32 cellular contexts compared by ENCODE assay signal in genomic region chr6:89120371-89120770, GRCh38. TPM values are rescaled to one million over a fixed set of nuclear protein-coding genes. Genes with fewer than 3 reads are reported as not detected.
DNase-seq lines count a peak whose midpoint lies in the region; ATAC-seq, FAIRE-seq and TF ChIP-seq lines count a peak whose summit lies in the region.
"Had no signal": no experiment of that assay in that cellular context is flagged by ENCODE, and none has a peak within 500 bp of the region (broad histone marks: within the 10 kb centered on the region; RNA-seq: fewer than 3 reads in every experiment).

No MANE protein-coding gene starts in this region.

- CTCF ChIA-PET in SK-N-SH (lab: Yijun Ruan, JAX): interaction anchor here (1.4 to 4.8 kb wide), 3 partner anchors 122 to 251 kb away, joined by 5 to 50 read pairs (median 24); no protein-coding TSS in a partner anchor
- CTCF ChIA-PET in endothelial cell of umbilical vein (lab: Charles Lee): interaction anchor here (1.2 to 5.0 kb wide), 3 partner anchors 9 to 136 kb away, joined by 3 to 49 read pairs (median 4); no protein-coding TSS in a partner anchor

- no peak for TF ChIP-seq POLR2A in endothelial cell of umbilical vein (IDR thresholded peaks at IDR 0.05; ENCODE audit: low read depth, low read length)

- no peak overlapping the region for H3K9ac ChIP-seq in SK-N-SH
- no peak overlapping the region for H3K9ac ChIP-seq in endothelial cell of umbilical vein (replicated peaks; ENCODE audit: extremely low read depth, insufficient read depth, low read length)

- TF ChIP-seq CTCF in SK-N-SH (IDR thresholded peaks at IDR 0.05): no peak
- TF ChIP-seq CTCF in endothelial cell of umbilical vein (IDR thresholded peaks at IDR 0.05; ENCODE audit: extremely low read depth in 1 of 2, insufficient read depth in 1 of 2, low read depth in 1 of 2, low read length in 2 of 2): no peak
- no peak for TF ChIP-seq CTCF in CD14-positive monocyte (IDR thresholded peaks at IDR 0.05)

- H3K4me1 ChIP-seq in SK-N-SH (ENCODE audit: control insufficient read depth in 1 of 2, insufficient read depth in 2 of 2, low read depth in 1 of 2, low read length in 1 of 2): peaks cover 0 to 5% of the 10 kb centered on the region in 2 experiments; a peak in 1 of 4 replicates
- peaks cover 9% of the 10 kb centered on the region for H3K4me1 ChIP-seq in endothelial cell of umbilical vein (ENCODE audit: control insufficient read depth, extremely low read depth, insufficient read depth, low read length)
- H3K4me1 ChIP-seq: BE2C had no signal

- WGBS in SK-N-SH (ENCODE audit: low lambda C conversion rate): 71% methylated on average over 4 of the region's 4 CpGs

- H2AFZ ChIP-seq in SK-N-SH (ENCODE audit: low read depth) (no peak overlapping the region), endothelial cell of umbilical vein (ENCODE audit: low read depth, low read length) (no peak overlapping the region)

- H3K27me3 Mint-ChIP-seq in activated naive CD8-positive, alpha-beta T cell treated with anti-CD3 and anti-CD28 coated beads for 36 hours: peaks cover 15% of the 10 kb centered on the region
- H3K27me3 Mint-ChIP-seq in CD14-positive monocyte (ENCODE audit: low read depth in 3 of 3): peaks cover 8 to 19% (median 9%) of the 10 kb centered on the region in 3 donors

- no peak overlapping the region for H3K27ac Mint-ChIP-seq in activated naive CD8-positive, alpha-beta T cell treated with anti-CD3 and anti-CD28 coated beads for 36 hours
- no peak overlapping the region for H3K27ac Mint-ChIP-seq in CD14-positive monocyte
- H3K27ac Mint-ChIP-seq: activated CD4-positive, alpha-beta memory T cell treated with anti-CD3 and anti-CD28 coated beads, Interleukin-2, amount 10 ng/mL, durations not matched to agents 7 days and 5 days; T-helper 2 cell treated with Interferon-gamma antibody and Interleukin-4, amounts not matched to agents 5 μg/mL and 100 μg/mL, for 36 hours; WTC11 had no signal

- H3K9me3 Mint-ChIP-seq in activated naive CD8-positive, alpha-beta T cell treated with anti-CD3 and anti-CD28 coated beads for 36 hours: peaks cover 5% of the 10 kb centered on the region
- peaks cover 0 to 7% (median 3%) of the 10 kb centered on the region in 7 donors for H3K9me3 Mint-ChIP-seq in CD14-positive monocyte
- H3K9me3 Mint-ChIP-seq: activated CD4-positive, alpha-beta memory T cell treated with anti-CD3 and anti-CD28 coated beads, Interleukin-2, amount 10 ng/mL, durations not matched to agents 7 days and 5 days; T-helper 2 cell treated with Interferon-gamma antibody and Interleukin-4, amounts not matched to agents 5 μg/mL and 100 μg/mL, for 36 hours; WTC11 had no signal

- H3K27me3 ChIP-seq in SK-N-SH (ENCODE audit: insufficient read depth): no peaks in the 10 kb centered on the region
- peaks cover 10 to 26% of the 10 kb centered on the region in 2 experiments for H3K27me3 ChIP-seq in endothelial cell of umbilical vein (ENCODE audit: control insufficient read depth in 2 of 2, insufficient read depth in 2 of 2, low read length in 2 of 2)
- H3K27me3 ChIP-seq: BE2C, dorsolateral prefrontal cortex, Peyer's patch, stomach, upper lobe of left lung had no signal

- H3K9me3 ChIP-seq in SK-N-SH (no peaks in the 10 kb centered on the region), endothelial cell of umbilical vein (replicated peaks; ENCODE audit: control insufficient read depth, insufficient read depth, low read length) (no peaks in the 10 kb centered on the region)
- H3K9me3 ChIP-seq: BE2C, neutrophil, Peyer's patch, spleen, stomach, upper lobe of left lung had no signal

- intact Hi-C loops in endothelial cell of umbilical vein (cut with micrococcal nuclease): no loop called here
- intact Hi-C loops in CD14-positive monocyte (cut with micrococcal nuclease): no loop called here

- POLR2A ChIA-PET in SK-N-SH (lab: Yijun Ruan, JAX) (no interaction called here), endothelial cell of umbilical vein (lab: Charles Lee) (no interaction called here)

- H3K9me2 ChIP-seq in SK-N-SH: no peaks in the 10 kb centered on the region

- H3K4me2 ChIP-seq in SK-N-SH (no peak overlapping the region), endothelial cell of umbilical vein (ENCODE audit: insufficient read depth, low read length) (no peak overlapping the region)

- H3K27ac ChIP-seq in SK-N-SH (ENCODE audit: low read depth in 2 of 2, low read length in 1 of 2): no peak overlapping the region
- no peak overlapping the region for H3K27ac ChIP-seq in endothelial cell of umbilical vein (ENCODE audit: insufficient read depth, low read depth, low read length)
- H3K27ac ChIP-seq: dorsolateral prefrontal cortex, epithelial cell of prostate, neutrophil, Peyer's patch, SK-N-MC, spleen, stomach, upper lobe of left lung had no signal

- H3K4me1 Mint-ChIP-seq in activated naive CD8-positive, alpha-beta T cell treated with anti-CD3 and anti-CD28 coated beads for 36 hours: peaks cover 6% of the 10 kb centered on the region
- H3K4me1 Mint-ChIP-seq in CD14-positive monocyte: peaks cover 8% of the 10 kb centered on the region

- no peak overlapping the region for H3K4me3 Mint-ChIP-seq in activated naive CD8-positive, alpha-beta T cell treated with anti-CD3 and anti-CD28 coated beads for 36 hours
- no peak overlapping the region for H3K4me3 Mint-ChIP-seq in CD14-positive monocyte
- H3K4me3 Mint-ChIP-seq: activated CD4-positive, alpha-beta memory T cell treated with anti-CD3 and anti-CD28 coated beads, Interleukin-2, amount 10 ng/mL, durations not matched to agents 7 days and 5 days; T-helper 2 cell treated with Interferon-gamma antibody and Interleukin-4, amounts not matched to agents 5 μg/mL and 100 μg/mL, for 36 hours; WTC11 had no signal

- no peak for DNase-seq in SK-N-SH
- DNase-seq in endothelial cell of umbilical vein (ENCODE audit: low read depth, low spot score): no peak
- DNase-seq in kidney glomerular epithelial cell (lab: John Stamatoyannopoulos, UW): peak; percentile 86
- no peak for DNase-seq in activated naive CD8-positive, alpha-beta T cell treated with anti-CD3 and anti-CD28 coated beads for 36 hours
- no peak for DNase-seq in CD14-positive monocyte (ENCODE audit: low spot score)
- DNase-seq: 8988T; activated CD4-positive, alpha-beta memory T cell treated with anti-CD3 and anti-CD28 coated beads, Interleukin-2, amount 10 ng/mL, durations not matched to agents 7 days and 5 days; activated naive CD4-positive, alpha-beta T cell; activated T-cell treated with anti-CD3 and anti-CD28 coated beads for 4 hours; BE2C; central memory CD4-positive, alpha-beta T cell; dorsolateral prefrontal cortex; Karpas-422; left ventricle myocardium superior; NCI-H1092; NCI-H2029 treated with DMSO at 0.1 percent for 48 hours; NK-92 treated with Interleukin-12 subunit alpha and Interleukin-12 subunit beta, amount 100 ng/mL, for 24 hours; Peyer's patch; spleen; stimulated activated CD4-positive, alpha-beta T cell treated with anti-CD3 and anti-CD28 coated beads, Interleukin-4, amount 100 ng/mL, for 4 hours; stomach; upper lobe of left lung had no signal

- H3K36me3 ChIP-seq in SK-N-SH (replicated peaks in 1 of 2; ENCODE audit: control insufficient read depth in 1 of 2, insufficient read depth in 2 of 2, low read length in 1 of 2) (no peaks in the 10 kb centered on the region), endothelial cell of umbilical vein (ENCODE audit: control insufficient read depth in 2 of 2, extremely low read depth in 1 of 2, insufficient read depth in 2 of 2, low read length in 2 of 2) (no peaks in the 10 kb centered on the region)
- H3K36me3 ChIP-seq: neutrophil, Peyer's patch, spleen, stomach, upper lobe of left lung had no signal

- no peak for TF ChIP-seq RAD21 in SK-N-SH (IDR thresholded peaks at IDR 0.05; ENCODE audit: low read length)

- H4K20me1 ChIP-seq in SK-N-SH (ENCODE audit: insufficient read depth) (no peaks in the 10 kb centered on the region), endothelial cell of umbilical vein (replicated peaks; ENCODE audit: control insufficient read depth, extremely low read depth, insufficient read depth, low read length) (no peaks in the 10 kb centered on the region)

- H3K9me1 ChIP-seq in endothelial cell of umbilical vein (replicated peaks; ENCODE audit: control insufficient read depth, extremely low read depth, insufficient read depth, low read length): no peaks in the 10 kb centered on the region

- no TSS peak for BruUV-seq in endothelial cell of umbilical vein (replicated peaks; lab: Mats Ljungman, UMichigan)

- no peak for FAIRE-seq in endothelial cell of umbilical vein (lab: Jason Lieb, UNC)
- FAIRE-seq: D721Med had no signal

- dilution Hi-C loops in endothelial cell of umbilical vein (cut with MboI; ENCODE audit: extremely low pct_ligation_motif_present, low sequenced_read_pairs): no loop called here

- no peak for TF ChIP-seq EP300 in SK-N-SH (IDR thresholded peaks at IDR 0.05; ENCODE audit: borderline replicate concordance in 1 of 2, low read depth in 1 of 2, low read length in 1 of 2)

- H3K79me2 ChIP-seq in SK-N-SH (ENCODE audit: insufficient read depth) (no peaks in the 10 kb centered on the region), endothelial cell of umbilical vein (ENCODE audit: control insufficient read depth, insufficient read depth, low read length) (no peaks in the 10 kb centered on the region)

- peaks cover 5% of the 10 kb centered on the region for H3F3A ChIP-seq in SK-N-SH (replicated peaks; ENCODE audit: insufficient read depth)

- no peaks in the 10 kb centered on the region for H3K36me3 Mint-ChIP-seq in activated naive CD8-positive, alpha-beta T cell treated with anti-CD3 and anti-CD28 coated beads for 36 hours
- no peaks in the 10 kb centered on the region for H3K36me3 Mint-ChIP-seq in CD14-positive monocyte
- H3K36me3 Mint-ChIP-seq: WTC11 had no signal

- no peak for ATAC-seq in SK-N-SH treated with all-trans-retinoic acid at 6 μM for 48 hours
- no peak for ATAC-seq in GM19463 (IDR thresholded peaks at IDR 0.05; ENCODE audit: unreplicated experiment)
- ATAC-seq in HG03135 (IDR thresholded peaks at IDR 0.05; ENCODE audit: unreplicated experiment): no peak
- ATAC-seq: left ventricle myocardium superior, WTC11 had no signal

- no peak overlapping the region for H3K4me3 ChIP-seq in SK-N-SH (ENCODE audit: low read depth in 2 of 2, low read length in 1 of 2)
- H3K4me3 ChIP-seq in endothelial cell of umbilical vein (replicated peaks in 1 of 3; ENCODE audit: insufficient read depth in 1 of 3, low read depth in 1 of 3, low read length in 3 of 3): no peak overlapping the region
- H3K4me3 ChIP-seq: dorsolateral prefrontal cortex, Peyer's patch, SK-N-MC, spleen, stomach, upper lobe of left lung had no signal

RNA-seq across cellular contexts. Expression of gene SRSF12, which starts 2.5 kb away (rescaled TPM):
- polyA plus RNA-seq in SK-N-SH (2012; rRNA removed) (1.1 TPM in 2 replicates), endothelial cell of umbilical vein (0.06 and 0.07 TPM in 2 replicates), CD14-positive monocyte (under 1 TPM in 1 of 2 donors, not detected in 1; 0.04 TPM)
- polyA plus RNA-seq in SK-N-SH (2012; cell fraction: cytosol; rRNA removed): 1.4 and 1.7 TPM in 2 replicates
- polyA plus RNA-seq in SK-N-SH (2012; cell fraction: nucleus; rRNA removed): 0.56 and 1.1 TPM in 2 replicates
- total RNA-seq in endothelial cell of umbilical vein: 0.18 TPM in 1 of 2 replicates, not detected in the other
- polyA plus RNA-seq in endothelial cell of umbilical vein (2011; cell fraction: cytosol; rRNA removed): 0.09 and 0.11 TPM in 2 replicates
- polyA plus RNA-seq in endothelial cell of umbilical vein (2011; cell fraction: nucleus; rRNA removed): 0.16 and 0.21 TPM in 2 replicates
- polyA plus RNA-seq in endothelial cell of umbilical vein (2012): 0.05 TPM in 1 of 2 replicates, not detected in the other
- polyA minus RNA-seq in endothelial cell of umbilical vein: 0.47 TPM in 1 of 2 replicates, not detected in the other
- polyA minus RNA-seq in endothelial cell of umbilical vein (2011; cell fraction: cytosol; rRNA and poly(A)+ RNA removed): not detected
- polyA minus RNA-seq in endothelial cell of umbilical vein (2011; cell fraction: nucleus; rRNA and poly(A)+ RNA removed): 0.34 TPM in 1 of 2 replicates, not detected in the other
- under 1 TPM; 0.74 to 0.78 TPM for total RNA-seq in activated naive CD8-positive, alpha-beta T cell treated with anti-CD3 and anti-CD28 coated beads for 36 hours
- total RNA-seq: activated CD4-positive, alpha-beta memory T cell treated with anti-CD3 and anti-CD28 coated beads, Interleukin-2, amount 10 ng/mL, durations not matched to agents 7 days and 5 days; HT-29; Peyer's patch had no signal

RNA-seq across cellular contexts. Expression of gene PM20D2, which starts 25.5 kb away (rescaled TPM):
- polyA plus RNA-seq in SK-N-SH (2012; rRNA removed) (6.2 and 8.4 TPM in 2 replicates), endothelial cell of umbilical vein (2.9 and 3.0 TPM in 2 replicates), CD14-positive monocyte (1 to 10 TPM; 1.2 to 2.1 TPM)
- polyA plus RNA-seq in SK-N-SH (2012; cell fraction: cytosol; rRNA removed): 9.4 and 9.6 TPM in 2 replicates
- polyA plus RNA-seq in SK-N-SH (2012; cell fraction: nucleus; rRNA removed): 5.0 and 8.0 TPM in 2 replicates
- 8.3 and 10.9 TPM in 2 replicates for total RNA-seq in endothelial cell of umbilical vein
- polyA plus RNA-seq in endothelial cell of umbilical vein (2011; cell fraction: cytosol; rRNA removed): 2.8 and 3.1 TPM in 2 replicates
- 4.8 and 6.1 TPM in 2 replicates for polyA plus RNA-seq in endothelial cell of umbilical vein (2011; cell fraction: nucleus; rRNA removed)
- 4.2 and 6.3 TPM in 2 replicates for polyA plus RNA-seq in endothelial cell of umbilical vein (2012)
- polyA minus RNA-seq in endothelial cell of umbilical vein: 3.2 and 3.6 TPM in 2 replicates
- polyA minus RNA-seq in endothelial cell of umbilical vein (2011; cell fraction: cytosol; rRNA and poly(A)+ RNA removed): 22.6 TPM
- polyA minus RNA-seq in endothelial cell of umbilical vein (2011; cell fraction: nucleus; rRNA and poly(A)+ RNA removed): 3.6 and 3.8 TPM in 2 replicates
- 10 to 100 TPM; 27.5 to 28.1 TPM for total RNA-seq in activated naive CD8-positive, alpha-beta T cell treated with anti-CD3 and anti-CD28 coated beads for 36 hours

RNA-seq across cellular contexts. Expression of gene PNRC1, which starts 39.8 kb away (rescaled TPM):
- polyA plus RNA-seq in SK-N-SH (2012; rRNA removed) (6.7 and 7.8 TPM in 2 replicates), endothelial cell of umbilical vein (7.1 and 9.6 TPM in 2 replicates), CD14-positive monocyte (100 to 1,000 TPM; 348 to 398 TPM)
- 9.5 and 14.6 TPM in 2 replicates for polyA plus RNA-seq in SK-N-SH (2012; cell fraction: cytosol; rRNA removed)
- polyA plus RNA-seq in SK-N-SH (2012; cell fraction: nucleus; rRNA removed): 9.7 and 13.5 TPM in 2 replicates
- 87.9 and 88.4 TPM in 2 replicates for total RNA-seq in endothelial cell of umbilical vein
- 10.7 and 12.0 TPM in 2 replicates for polyA plus RNA-seq in endothelial cell of umbilical vein (2011; cell fraction: cytosol; rRNA removed)
- polyA plus RNA-seq in endothelial cell of umbilical vein (2011; cell fraction: nucleus; rRNA removed): 22.1 and 26.1 TPM in 2 replicates
- polyA plus RNA-seq in endothelial cell of umbilical vein (2012): 41.6 and 42.0 TPM in 2 replicates
- 17.3 and 27.8 TPM in 2 replicates for polyA minus RNA-seq in endothelial cell of umbilical vein
- 30.8 TPM for polyA minus RNA-seq in endothelial cell of umbilical vein (2011; cell fraction: cytosol; rRNA and poly(A)+ RNA removed)
- 45.5 and 55.9 TPM in 2 replicates for polyA minus RNA-seq in endothelial cell of umbilical vein (2011; cell fraction: nucleus; rRNA and poly(A)+ RNA removed)
- 10 to 100 TPM; 81.3 to 84.5 TPM for total RNA-seq in activated naive CD8-positive, alpha-beta T cell treated with anti-CD3 and anti-CD28 coated beads for 36 hours

Comparison
In these comparisons a context has a peak if more than half of its experiments do, and no peak if none do; other contexts are left out.
1. RNA of gene PNRC1, which starts 39.8 kb away (polyA plus RNA-seq): 348 to 398 TPM in CD14-positive monocyte; 7.1 to 42.0 TPM in endothelial cell of umbilical vein and 6.7 to 14.6 TPM in SK-N-SH; every median in the first group is over 4 times any median in the second.